Comparison of ENCODE assay signal across 8 cellular contexts in the genomic region with DNA sequence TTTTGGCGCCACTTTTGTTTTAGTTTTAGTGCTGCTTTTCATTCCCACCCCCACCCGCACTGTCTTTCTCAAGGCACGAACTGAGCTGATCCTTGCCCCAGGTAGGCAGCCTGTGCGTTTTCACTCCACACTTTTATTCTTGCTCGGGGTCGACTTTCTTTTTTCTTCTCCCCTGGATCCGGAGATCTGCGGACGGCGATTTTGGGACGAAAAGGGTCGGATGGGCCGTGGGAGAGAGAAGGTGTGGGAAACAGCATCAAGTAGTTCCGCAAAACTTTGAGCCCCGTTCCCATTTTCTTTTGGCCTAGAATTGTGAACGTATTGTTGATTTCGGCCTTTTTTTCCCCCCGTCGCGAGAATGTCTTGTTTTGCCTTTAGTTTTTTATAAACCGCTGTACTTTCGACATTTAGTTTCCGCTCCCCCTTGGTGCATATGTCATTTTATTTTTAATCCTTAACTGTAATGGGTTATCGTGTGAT. TPM values are rescaled to one million over a fixed set of nuclear protein-coding genes. Genes with fewer than 3 reads are reported as not detected.
DNase-seq lines count a peak whose midpoint lies in the region; ATAC-seq and TF ChIP-seq lines count a peak whose summit lies in the region.

No MANE protein-coding gene starts in this region.

- WGBS in prostate gland = under 1% methylated on average over 24 of the region's 24 CpGs

- peaks cover 20% of the 10 kb centered on the region for H3K36me3 Mint-ChIP-seq in T-helper 1 cell treated with Interleukin-12 subunit alpha and Interleukin-12 subunit beta and Interleukin-4 antibody, amounts not matched to agents 30 μg/mL and 1 μg/mL, for 36 hours (ENCODE audit: low read depth)

- no peak for TF ChIP-seq POLR2A in prostate gland (IDR thresholded peaks at IDR 0.05)

- H3K4me3 ChIP-seq in left ventricle myocardium inferior (peak overlapping the region; percentile 84), fibroblast of mammary gland (ENCODE audit: control insufficient read depth, low read depth, low read length) (peak overlapping the region; percentile 65), prostate gland (peak overlapping the region; percentile 49 to 57)

- H3K9me3 ChIP-seq in left ventricle myocardium inferior (replicated peaks) (no peaks in the 10 kb centered on the region), prostate gland (no peaks in the 10 kb centered on the region)

- TF ChIP-seq CTCF in left ventricle myocardium inferior (IDR thresholded peaks at IDR 0.05; ENCODE audit: borderline replicate concordance) = no peak
- TF ChIP-seq CTCF in fibroblast of mammary gland (conservative IDR thresholded peaks at IDR 0.05; ENCODE audit: control insufficient read depth, insufficient read depth, low read depth, low read length) = no peak
- no peak for TF ChIP-seq CTCF in prostate gland (IDR thresholded peaks at IDR 0.05)

- no peaks in the 10 kb centered on the region for H3K36me3 ChIP-seq in left ventricle myocardium inferior
- H3K36me3 ChIP-seq in prostate gland = no peaks in the 10 kb centered on the region

- H3K4me1 Mint-ChIP-seq in T-helper 1 cell treated with Interleukin-12 subunit alpha and Interleukin-12 subunit beta and Interleukin-4 antibody, amounts not matched to agents 30 μg/mL and 1 μg/mL, for 36 hours (ENCODE audit: low read depth) = peaks cover 27% of the 10 kb centered on the region

- intact Hi-C loops in left ventricle myocardium inferior (cut with micrococcal nuclease) (no loop called here), left cardiac atrium (cut with DNase I) (no loop called here), prostate gland (cut with DNase I) (loop anchor here (5.0 kb wide), 1 partner anchor 55 kb away; no protein-coding TSS in a partner anchor)

- H3K27ac ChIP-seq in left ventricle myocardium inferior (replicated peaks) (peak overlapping the region; percentile 98), prostate gland (peak overlapping the region; percentile 98 to 99)

- H3K4me3 Mint-ChIP-seq in T-helper 1 cell treated with Interleukin-12 subunit alpha and Interleukin-12 subunit beta and Interleukin-4 antibody, amounts not matched to agents 30 μg/mL and 1 μg/mL, for 36 hours = peak overlapping the region; percentile 98

- peaks cover 21% of the 10 kb centered on the region for H3K4me1 ChIP-seq in left ventricle myocardium inferior
- no peaks in the 10 kb centered on the region for H3K4me1 ChIP-seq in prostate gland (replicated peaks)

- no peak for DNase-seq in left ventricle myocardium inferior
- DNase-seq in left cardiac atrium = no peak
- DNase-seq in fibroblast of mammary gland (ENCODE audit: low read depth) = peak; percentile 33
- no peak for DNase-seq in prostate gland (ENCODE audit: low spot score)
- DNase-seq in NCI-H1048 (lab: John Stamatoyannopoulos, UW) = no peak
- no peak for DNase-seq in NCI-H774 (lab: John Stamatoyannopoulos, UW)

- no peaks in the 10 kb centered on the region for H3K27me3 Mint-ChIP-seq in T-helper 1 cell treated with Interleukin-12 subunit alpha and Interleukin-12 subunit beta and Interleukin-4 antibody, amounts not matched to agents 30 μg/mL and 1 μg/mL, for 36 hours (ENCODE audit: low read depth)

- peak overlapping the region; percentile 100 for H3K27ac Mint-ChIP-seq in T-helper 1 cell treated with Interleukin-12 subunit alpha and Interleukin-12 subunit beta and Interleukin-4 antibody, amounts not matched to agents 30 μg/mL and 1 μg/mL, for 36 hours

- H3K27me3 ChIP-seq in left ventricle myocardium inferior (ENCODE audit: low read depth) (no peaks in the 10 kb centered on the region), prostate gland (replicated peaks; ENCODE audit: insufficient read depth) (no peaks in the 10 kb centered on the region)

- ATAC-seq in left cardiac atrium (no peak), GM21367 (IDR thresholded peaks at IDR 0.05; ENCODE audit: unreplicated experiment) (no peak)

- no peaks in the 10 kb centered on the region for H3K9me3 Mint-ChIP-seq in T-helper 1 cell treated with Interleukin-12 subunit alpha and Interleukin-12 subunit beta and Interleukin-4 antibody, amounts not matched to agents 30 μg/mL and 1 μg/mL, for 36 hours

RNA-seq across cellular contexts. Expression of a gene that starts 0.5 kb away (rescaled TPM):
- total RNA-seq in left ventricle myocardium inferior = 29.3 TPM
- total RNA-seq in left cardiac atrium = 10 to 100 TPM; 31.8 to 34.6 TPM
- total RNA-seq in prostate gland = 10 to 100 TPM; 32.6 to 51.2 TPM
